In genomic region chr6:169621311-169621710, GRCh38 we compare ENCODE assay signal across 1 cellular context.
TF ChIP-seq lines count a peak whose summit lies in the region.

No MANE protein-coding gene starts in this region.

TF ChIP-seq in WTC11, 78 proteins besides CTCF, POLR2A, EP300 and RAD21 (continued from another document):
- TF ChIP-seq ZSCAN18 (CRISPR knock-in tag; IDR thresholded peaks at IDR 0.05) (no peak), SOX15 (CRISPR knock-in tag; IDR thresholded peaks at IDR 0.05) (no peak)
